1 cellular context compared by ENCODE assay signal in the genomic region with DNA sequence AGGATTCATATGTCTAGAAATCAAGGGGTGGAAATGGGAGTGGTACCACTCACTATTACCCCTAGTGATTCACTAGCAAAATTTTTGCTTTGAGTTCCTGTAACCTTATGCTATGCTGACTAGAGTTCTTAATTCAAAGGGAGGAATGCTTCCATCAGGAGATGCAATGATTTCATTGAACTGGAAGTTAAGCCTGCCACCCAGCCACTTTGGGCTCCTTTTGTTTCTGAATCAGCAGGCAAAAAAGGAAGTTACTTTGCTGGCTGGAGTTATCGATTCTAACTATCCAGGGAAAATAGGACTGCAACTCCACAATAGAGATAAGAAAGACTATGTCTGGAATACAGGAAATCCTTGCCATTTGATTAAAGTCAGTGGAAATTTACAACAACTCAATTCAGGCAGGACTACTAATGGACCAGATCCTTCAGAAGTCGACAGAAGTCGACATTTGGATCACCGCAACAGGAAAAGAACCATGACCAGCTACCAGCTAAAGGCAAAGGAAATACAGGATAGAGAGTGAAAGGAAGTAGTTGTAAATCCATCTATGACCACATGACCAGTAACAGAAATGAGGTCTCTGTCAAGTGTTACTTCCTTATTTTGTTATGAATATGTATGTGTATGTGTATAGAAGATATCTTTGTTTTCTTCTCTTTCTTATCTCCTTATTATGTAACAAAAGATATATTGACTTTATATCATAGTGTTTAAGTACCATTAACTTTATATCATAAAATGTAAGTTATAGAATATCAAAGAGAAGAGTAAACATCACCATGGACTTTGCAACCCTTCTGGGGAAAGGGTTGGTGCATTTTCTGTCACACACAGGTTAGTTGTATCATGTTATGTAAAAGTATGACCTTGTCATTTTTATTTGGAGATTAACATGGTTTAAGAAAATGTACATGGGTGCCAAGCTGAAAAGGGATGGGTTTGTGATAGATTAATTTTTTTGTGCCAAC.
TF ChIP-seq lines count a peak whose summit lies in the region.

No MANE protein-coding gene starts in this region.

TF ChIP-seq in GM12878, 131 proteins besides CTCF, POLR2A, EP300 and RAD21 (continued from another document):
- TF ChIP-seq, protein P1, sequence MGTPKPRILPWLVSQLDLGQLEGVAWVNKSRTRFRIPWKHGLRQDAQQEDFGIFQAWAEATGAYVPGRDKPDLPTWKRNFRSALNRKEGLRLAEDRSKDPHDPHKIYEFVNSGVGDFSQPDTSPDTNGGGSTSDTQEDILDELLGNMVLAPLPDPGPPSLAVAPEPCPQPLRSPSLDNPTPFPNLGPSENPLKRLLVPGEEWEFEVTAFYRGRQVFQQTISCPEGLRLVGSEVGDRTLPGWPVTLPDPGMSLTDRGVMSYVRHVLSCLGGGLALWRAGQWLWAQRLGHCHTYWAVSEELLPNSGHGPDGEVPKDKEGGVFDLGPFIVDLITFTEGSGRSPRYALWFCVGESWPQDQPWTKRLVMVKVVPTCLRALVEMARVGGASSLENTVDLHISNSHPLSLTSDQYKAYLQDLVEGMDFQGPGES (IDR thresholded peaks at IDR 0.05), result no peak
- TF ChIP-seq, protein P2, sequence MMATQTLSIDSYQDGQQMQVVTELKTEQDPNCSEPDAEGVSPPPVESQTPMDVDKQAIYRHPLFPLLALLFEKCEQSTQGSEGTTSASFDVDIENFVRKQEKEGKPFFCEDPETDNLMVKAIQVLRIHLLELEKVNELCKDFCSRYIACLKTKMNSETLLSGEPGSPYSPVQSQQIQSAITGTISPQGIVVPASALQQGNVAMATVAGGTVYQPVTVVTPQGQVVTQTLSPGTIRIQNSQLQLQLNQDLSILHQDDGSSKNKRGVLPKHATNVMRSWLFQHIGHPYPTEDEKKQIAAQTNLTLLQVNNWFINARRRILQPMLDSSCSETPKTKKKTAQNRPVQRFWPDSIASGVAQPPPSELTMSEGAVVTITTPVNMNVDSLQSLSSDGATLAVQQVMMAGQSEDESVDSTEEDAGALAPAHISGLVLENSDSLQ (IDR thresholded peaks at IDR 0.05), result no peak
- no peak for TF ChIP-seq MTA2 (IDR thresholded peaks at IDR 0.05; ENCODE audit: low read depth)
- no peak for TF ChIP-seq IRF4 (IDR thresholded peaks at IDR 0.05; ENCODE audit: low read depth, low read length)
- TF ChIP-seq NFIC (IDR thresholded peaks at IDR 0.05; ENCODE audit: low read depth, low read length), result no peak
- no peak for TF ChIP-seq NRF1 (conservative IDR thresholded peaks at IDR 0.05; ENCODE audit: low read depth, low read length)
TF ChIP-seq in GM12878: peak in this region for 0.
